Comparison of ENCODE assay signal across 15 cellular contexts in genomic region chr10:86450806-86451603, GRCh38.
"Had no signal": no experiment of that assay in that cellular context is flagged by ENCODE, and none has a peak within 500 bp of the region (broad histone marks: within the 10 kb centered on the region; RNA-seq: fewer than 3 reads in every experiment).

No MANE protein-coding gene starts in this region.

- H3K4me3 ChIP-seq: coronary artery, gastroesophageal sphincter had no signal

- H3K27me3 ChIP-seq: gastroesophageal sphincter had no signal

- DNase-seq: activated CD4-positive, alpha-beta T cell treated with anti-CD3 and anti-CD28 coated beads for 1 hour; activated CD4-positive, alpha-beta T cell treated with anti-CD3 and anti-CD28 coated beads, Interleukin-2, amount 50 U/mL, for 48 hours; activated CD8-positive, alpha-beta memory T cell treated with anti-CD3 and anti-CD28 coated beads, Interleukin-2, amount 10 ng/mL, durations not matched to agents 7 days and 5 days; central memory CD4-positive, alpha-beta T cell; effector memory CD8-positive, alpha-beta T cell; islet precursor cell; stimulated activated naive CD4-positive, alpha-beta T cell treated with Interleukin-2 at 50 U/mL for 16 hours; T-cell; T1000; trophoblast cell had no signal

- H3K4me3 Mint-ChIP-seq: activated CD8-positive, alpha-beta memory T cell treated with anti-CD3 and anti-CD28 coated beads, Interleukin-2, amount 10 ng/mL, durations not matched to agents 7 days and 5 days; effector memory CD8-positive, alpha-beta T cell; T-cell had no signal

- H3K27ac ChIP-seq: coronary artery, epithelial cell of prostate, gastroesophageal sphincter had no signal

- ATAC-seq: activated CD8-positive, alpha-beta memory T cell treated with anti-CD3 and anti-CD28 coated beads, Interleukin-2, amount 10 ng/mL, durations not matched to agents 7 days and 5 days; effector memory CD8-positive, alpha-beta T cell; gastroesophageal sphincter; sciatic nerve; T-cell had no signal

- H3K9me3 Mint-ChIP-seq: effector memory CD8-positive, alpha-beta T cell; T-cell had no signal

- H3K27me3 Mint-ChIP-seq: activated CD8-positive, alpha-beta memory T cell treated with anti-CD3 and anti-CD28 coated beads, Interleukin-2, amount 10 ng/mL, durations not matched to agents 7 days and 5 days; effector memory CD8-positive, alpha-beta T cell; progenitor cell of endocrine pancreas; T-cell had no signal

- H3K9me3 ChIP-seq: gastroesophageal sphincter had no signal
